6 cellular contexts compared by ENCODE assay signal in the genomic region with DNA sequence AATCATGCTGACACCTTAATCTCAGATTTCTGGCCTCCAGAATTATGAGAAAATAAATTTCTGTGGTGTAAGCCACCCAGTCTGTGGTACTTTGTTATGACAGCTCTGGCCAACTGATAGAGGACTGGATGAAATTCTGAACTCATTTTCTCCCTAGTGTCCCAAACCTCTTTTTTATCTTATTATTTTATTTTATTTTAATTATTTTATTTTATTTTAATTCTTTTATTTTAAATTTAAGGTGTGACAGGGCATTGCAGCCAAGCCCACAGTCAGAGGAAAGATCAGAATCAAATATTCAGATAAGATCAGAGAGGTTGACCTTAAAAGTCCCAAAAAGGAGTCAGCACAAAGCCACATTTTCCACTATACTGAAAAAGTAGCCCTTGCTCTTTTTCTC.
"Had no signal": no experiment of that assay in that cellular context is flagged by ENCODE, and none has a peak within 500 bp of the region (broad histone marks: within the 10 kb centered on the region; RNA-seq: fewer than 3 reads in every experiment).

No MANE protein-coding gene starts in this region.

- H3K4me1 Mint-ChIP-seq: IgD-negative memory B cell had no signal

- H3K36me3 Mint-ChIP-seq: IgD-negative memory B cell had no signal

- H3K4me3 Mint-ChIP-seq: IgD-negative memory B cell had no signal

- ATAC-seq: HepG2, K562 had no signal

- DNase-seq: IMR-90, KBM-7, KG1 had no signal

- H3K27me3 Mint-ChIP-seq: IgD-negative memory B cell had no signal
